Comparison of ENCODE assay signal across 10 cellular contexts in the genomic region with DNA sequence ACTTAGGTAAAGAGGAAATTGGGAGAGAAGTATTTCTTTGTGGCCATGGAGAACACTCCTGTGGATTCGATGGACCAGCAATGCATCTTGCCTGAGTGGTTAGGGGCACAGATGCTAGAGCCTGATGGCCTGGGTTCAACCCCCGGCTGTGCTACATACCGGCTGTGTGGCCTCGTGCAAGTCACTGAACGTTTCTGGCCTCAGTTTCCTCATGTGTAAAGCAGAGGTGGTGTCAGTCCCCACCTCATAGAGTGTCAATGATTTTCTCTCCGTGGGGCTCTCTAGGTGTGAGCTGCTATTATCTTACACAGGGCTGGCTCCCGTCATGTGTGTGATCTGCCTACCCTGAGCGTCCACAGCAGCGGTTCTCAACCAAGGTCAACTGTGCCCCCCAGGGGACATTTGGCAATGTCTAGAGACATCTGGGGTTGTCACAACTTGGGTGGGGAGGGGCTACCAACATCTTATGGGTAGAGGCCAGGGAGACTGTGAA. TPM values are rescaled to one million over a fixed set of nuclear protein-coding genes. Genes with fewer than 3 reads are reported as not detected.
DNase-seq lines count a peak whose midpoint lies in the region; ATAC-seq, FAIRE-seq and TF ChIP-seq lines count a peak whose summit lies in the region.
"Had no signal": no experiment of that assay in that cellular context is flagged by ENCODE, and none has a peak within 500 bp of the region (broad histone marks: within the 10 kb centered on the region; RNA-seq: fewer than 3 reads in every experiment).

No MANE protein-coding gene starts in this region.

- POLR2A ChIA-PET in HepG2 (lab: Yijun Ruan, JAX), result interaction anchor here (0.9 to 9.0 kb wide), 4 partner anchors 47 to 288 kb away, joined by 3 to 98 read pairs (median 5); partner anchors contain the start of gene CEBPB
- POLR2A ChIA-PET in naive thymus-derived CD8-positive, alpha-beta T cell (lab: Charles Lee), result interaction anchor here (1.0 kb wide), 1 partner anchor 268 kb away, joined by 5 read pairs; no protein-coding TSS in a partner anchor

- H3K4me3 ChIP-seq in GM23338 (no peak overlapping the region), adipocyte (ENCODE audit: low read length) (no peak overlapping the region), HepG2 (replicated peaks in 1 of 3; ENCODE audit: insufficient read depth in 1 of 3, low read depth in 2 of 3, low read length in 3 of 3) (peak overlapping the region; percentile 15 to 64 (median 35); a peak in 5 of 6 replicates), spleen (no peak overlapping the region)

- CTCF ChIA-PET in HepG2 (lab: Yijun Ruan, JAX; ENCODE audit: low intra/inter-chr PET ratio, low total read pairs), result interaction anchor here (0.7 to 7.3 kb wide), 6 partner anchors 60 to 272 kb away, joined by 3 to 138 read pairs (median 8); partner anchors contain the start of gene CEBPB

- BruUV-seq in HepG2 (replicated peaks; lab: Mats Ljungman, UMichigan), result no TSS peak

- no peaks in the 10 kb centered on the region for H4K20me1 ChIP-seq in GM23338 (replicated peaks; ENCODE audit: insufficient read depth)
- no peaks in the 10 kb centered on the region for H4K20me1 ChIP-seq in HepG2 (ENCODE audit: insufficient read depth, low read length)

- peaks cover 6% of the 10 kb centered on the region for H3K27me3 Mint-ChIP-seq in GM23338 (ENCODE audit: insufficient read depth, low read depth, poor library complexity)
- peaks cover 4 to 16% (median 9%) of the 10 kb centered on the region in 5 donors for H3K27me3 Mint-ChIP-seq in naive thymus-derived CD8-positive, alpha-beta T cell

- H3K79me2 ChIP-seq in GM23338 (replicated peaks; ENCODE audit: insufficient read depth) (no peaks in the 10 kb centered on the region), HepG2 (ENCODE audit: insufficient read depth, low read length) (no peaks in the 10 kb centered on the region)

- TF ChIP-seq EP300 in HepG2 (IDR thresholded peaks at IDR 0.05; ENCODE audit: low read depth in 2 of 2, low read length in 2 of 2) (no peak; a peak in 1 of 4 replicates), HepG2 (CRISPR knock-in tag; IDR thresholded peaks at IDR 0.05; ENCODE audit: borderline replicate concordance) (no peak)

- H3K4me1 Mint-ChIP-seq in GM23338, result peaks cover 13% of the 10 kb centered on the region
- peaks cover 0 to 18% (median 5%) of the 10 kb centered on the region in 4 donors for H3K4me1 Mint-ChIP-seq in naive thymus-derived CD8-positive, alpha-beta T cell
- H3K4me1 Mint-ChIP-seq: neural crest cell had no signal

- H3K4me1 ChIP-seq in GM23338 (ENCODE audit: insufficient read depth) (no peaks in the 10 kb centered on the region), adipocyte (ENCODE audit: control insufficient read depth, insufficient read depth, low read length) (peaks cover 36% of the 10 kb centered on the region), HepG2 (ENCODE audit: insufficient read depth, low read length) (peaks cover 90% of the 10 kb centered on the region), spleen (peaks cover 0 to 57% (median 25%) of the 10 kb centered on the region in 6 donors)

- peak overlapping the region; percentile 52 for H3K9ac ChIP-seq in adipocyte (ENCODE audit: low read length)
- H3K9ac ChIP-seq in HepG2 (ENCODE audit: insufficient read depth, low read depth, low read length), result peak overlapping the region; percentile 66

- TF ChIP-seq CTCF in GM23338 (conservative IDR thresholded peaks at IDR 0.05; ENCODE audit: low read depth in 2 of 2), result no peak
- TF ChIP-seq CTCF in HepG2 (CRISPR knock-in tag; IDR thresholded peaks at IDR 0.05), result no peak
- TF ChIP-seq CTCF in spleen (IDR thresholded peaks at IDR 0.05 in 8 of 11, conservative IDR thresholded peaks at IDR 0.05 in 3 of 11), result no peak

- no peaks in the 10 kb centered on the region for H3K36me3 Mint-ChIP-seq in GM23338 (ENCODE audit: low read depth)
- no peaks in the 10 kb centered on the region for H3K36me3 Mint-ChIP-seq in naive thymus-derived CD8-positive, alpha-beta T cell

- no peaks in the 10 kb centered on the region for H3K27me3 ChIP-seq in GM23338 (ENCODE audit: insufficient read depth)
- H3K27me3 ChIP-seq in adipocyte (replicated peaks; ENCODE audit: control insufficient read depth, insufficient read depth, low read length), result no peaks in the 10 kb centered on the region
- no peaks in the 10 kb centered on the region for H3K27me3 ChIP-seq in HepG2 (ENCODE audit: control insufficient read depth in 1 of 2, insufficient read depth in 2 of 2, low read length in 2 of 2)
- H3K27me3 ChIP-seq in spleen (replicated peaks in 1 of 7), result peaks cover 0 to 21% (median 0%) of the 10 kb centered on the region in 7 donors

- TF ChIP-seq POLR2A in HepG2 (IDR thresholded peaks at IDR 0.05; ENCODE audit: insufficient read depth in 1 of 2, low read depth in 2 of 2, low read length in 2 of 2) (no peak), spleen (IDR thresholded peaks at IDR 0.05) (no peak)

- no peak for FAIRE-seq in HepG2 (lab: Jason Lieb, UNC)

- H3K36me3 ChIP-seq in GM23338 (ENCODE audit: insufficient read depth) (no peaks in the 10 kb centered on the region), adipocyte (ENCODE audit: control insufficient read depth, insufficient read depth, low read length, severe bottlenecking) (no peaks in the 10 kb centered on the region), HepG2 (replicated peaks in 1 of 2; ENCODE audit: control insufficient read depth in 1 of 2, insufficient read depth in 2 of 2, low read length in 2 of 2) (no peaks in the 10 kb centered on the region), spleen (no peaks in the 10 kb centered on the region)

- in situ Hi-C loops in HepG2 (cut with HindIII; ENCODE audit: extremely low pct_ligation_motif_present, low pct_unique_long_range_greater_than_20kb), result loop anchor here (5.0 kb wide), 3 partner anchors 58 to 273 kb away; no protein-coding TSS in a partner anchor

- H3F3A ChIP-seq in GM23338 (replicated peaks; ENCODE audit: low read depth), result no peaks in the 10 kb centered on the region

- H3K4me3 Mint-ChIP-seq in GM23338, result no peak overlapping the region
- no peak overlapping the region for H3K4me3 Mint-ChIP-seq in naive thymus-derived CD8-positive, alpha-beta T cell
- H3K4me3 Mint-ChIP-seq: neural crest cell had no signal

- H3K4me2 ChIP-seq in GM23338 (no peak overlapping the region), HepG2 (ENCODE audit: low read depth, low read length) (peak overlapping the region; percentile 83)

- intact Hi-C loops in HepG2 (cut with micrococcal nuclease; ENCODE audit: unreplicated experiment) (loop anchor here (1.0 to 5.0 kb wide), 6 partner anchors 60 to 348 kb away; partner anchors contain the start of genes CEBPB and UBE2V1), spleen (cut with DNase I; ENCODE audit: low total_unique reads) (loop anchor here (2.0 kb wide), 1 partner anchor 269 kb away; the partner anchor contains the start of gene CEBPB)

- H3K27ac Mint-ChIP-seq in GM23338, result no peak overlapping the region
- no peak overlapping the region for H3K27ac Mint-ChIP-seq in naive thymus-derived CD8-positive, alpha-beta T cell

- H2AFZ ChIP-seq in GM23338, result 0 out of 2 replicates have a peak overlapping the region, but pooled peaks have one; percentile 38
- peak overlapping the region; percentile 65 for H2AFZ ChIP-seq in HepG2 (ENCODE audit: low read length)

- ATAC-seq in GM23338, result no peak
- ATAC-seq in HepG2, result peak; percentile 19
- no peak for ATAC-seq in naive thymus-derived CD8-positive, alpha-beta T cell
- no peak for ATAC-seq in GM18517 (IDR thresholded peaks at IDR 0.05; ENCODE audit: unreplicated experiment)
- ATAC-seq in GM21723 (IDR thresholded peaks at IDR 0.05; ENCODE audit: unreplicated experiment), result no peak

- TF ChIP-seq RAD21 in HepG2 (CRISPR knock-in tag; IDR thresholded peaks at IDR 0.05), result no peak

- H3K9me3 Mint-ChIP-seq in GM23338, result no peaks in the 10 kb centered on the region
- no peaks in the 10 kb centered on the region for H3K9me3 Mint-ChIP-seq in naive thymus-derived CD8-positive, alpha-beta T cell
- H3K9me3 Mint-ChIP-seq: neural crest cell had no signal

- H3K9me3 ChIP-seq in adipocyte (ENCODE audit: control insufficient read depth, low read length), result no peaks in the 10 kb centered on the region
- H3K9me3 ChIP-seq in HepG2 (ENCODE audit: low read length), result no peaks in the 10 kb centered on the region
- H3K9me3 ChIP-seq in spleen, result no peaks in the 10 kb centered on the region

- no peak for DNase-seq in GM23338 (ENCODE audit: low spot score)
- DNase-seq in adipocyte (ENCODE audit: low read depth), result no peak
- DNase-seq in HepG2 (ENCODE audit: low spot score), result no peak
- no peak for DNase-seq in spleen
- DNase-seq in naive thymus-derived CD8-positive, alpha-beta T cell, result no peak
- DNase-seq in NCI-H2107 (lab: John Stamatoyannopoulos, UW), result no peak

- 55% methylated on average over 9 of the region's 9 CpGs for WGBS in HepG2 (ENCODE audit: low lambda C conversion rate)
- whole genome bisulfite sequencing in spleen, 5 donors, result 65 to 84% (median 74%) methylated on average over 9 of the region's 9 CpGs

- no peak overlapping the region for H3K27ac ChIP-seq in GM23338 (ENCODE audit: low read depth)
- peak overlapping the region; percentile 45 for H3K27ac ChIP-seq in HepG2 (ENCODE audit: extremely low read length, insufficient read depth, low read length)
- H3K27ac ChIP-seq in spleen, result peak overlapping the region in 5 of 8 donors; percentile 16 to 71 (median 37)
- H3K27ac ChIP-seq: VCaP had no signal

- no peaks in the 10 kb centered on the region for H3K9me2 ChIP-seq in GM23338 (ENCODE audit: insufficient read depth)

RNA-seq across cellular contexts. Expression of gene PTPN1, which starts 50.0 kb away (rescaled TPM):
- total RNA-seq in GM23338 (2014; rRNA removed; shearing (Covaris generic)), result 26.2 and 26.4 TPM in 2 replicates
- polyA plus RNA-seq in GM23338 (2016; fragmentation: Nextera tagmentation; extraction: Ambion mirVana), result 16.9 and 18.9 TPM in 2 replicates
- 33.3 and 37.2 TPM in 2 replicates for total RNA-seq in HepG2 (2016; rRNA removed; fragmentation: Illumina TruSeq; extraction: Trizol)
- total RNA-seq in HepG2 (2016; cell fraction: cytosol; rRNA removed; fragmentation: Illumina TruSeq; extraction: Trizol; ENCODE audit: low read depth), result 4.1 and 4.3 TPM in 2 replicates
- total RNA-seq in HepG2 (2016; cell fraction: insoluble cytoplasmic fraction; rRNA removed; fragmentation: Illumina TruSeq; extraction: Trizol), result 31.0 and 34.8 TPM in 2 replicates
- 16.1 and 17.5 TPM in 2 replicates for total RNA-seq in HepG2 (2016; cell fraction: membrane; rRNA removed; fragmentation: Illumina TruSeq; extraction: Trizol)
- 22.9 and 26.4 TPM in 2 replicates for total RNA-seq in HepG2 (2016; cell fraction: nucleus; rRNA removed; fragmentation: Illumina TruSeq; extraction: Trizol)
- polyA plus RNA-seq in HepG2 (2011; rRNA removed), result 16.8 and 17.7 TPM in 2 replicates
- 14.7 and 18.4 TPM in 2 replicates for polyA plus RNA-seq in HepG2 (2011; cell fraction: cytosol; rRNA removed)
- 21.4 and 23.7 TPM in 2 replicates for polyA plus RNA-seq in HepG2 (2011; cell fraction: nucleus; rRNA removed)
- 20.9 and 24.3 TPM in 2 replicates for polyA plus RNA-seq in HepG2 (2012)
- polyA plus RNA-seq in HepG2 (2016; cell fraction: cytosol; fragmentation: Illumina TruSeq; extraction: Trizol; ENCODE audit: low read depth), result 2.4 and 2.5 TPM in 2 replicates
- 33.0 and 39.3 TPM in 2 replicates for polyA plus RNA-seq in HepG2 (2016; cell fraction: insoluble cytoplasmic fraction; fragmentation: Illumina TruSeq; extraction: Trizol; ENCODE audit: low read depth)
- polyA plus RNA-seq in HepG2 (2016; cell fraction: membrane; fragmentation: Illumina TruSeq; extraction: Trizol; ENCODE audit: low read depth), result 9.4 and 10.0 TPM in 2 replicates
- polyA plus RNA-seq in HepG2 (2016; cell fraction: nucleus; fragmentation: Illumina TruSeq; extraction: Trizol; ENCODE audit: insufficient read depth, low read depth), result 31.1 and 31.8 TPM in 2 replicates
- polyA minus RNA-seq in HepG2 (2011; rRNA and poly(A)+ RNA removed; ENCODE audit: low replicate concordance), result 27.4 and 30.1 TPM in 2 replicates
- polyA minus RNA-seq in HepG2 (2011; cell fraction: cytosol; rRNA and poly(A)+ RNA removed), result 12.4 and 15.0 TPM in 2 replicates
- 23.0 and 24.9 TPM in 2 replicates for polyA minus RNA-seq in HepG2 (2011; cell fraction: nucleus; rRNA and poly(A)+ RNA removed)
- 10 to 100 TPM; 60.3 to 84.9 (median 73.5) TPM for total RNA-seq in spleen
- polyA plus RNA-seq in spleen, result 10 to 100 TPM; 20.5 to 42.1 (median 25.0) TPM
- 10 to 100 TPM; 53.8 to 56.7 TPM for total RNA-seq in naive thymus-derived CD8-positive, alpha-beta T cell
- 10 to 100 TPM; 29.1 to 31.9 (median 29.4) TPM for polyA plus RNA-seq in naive thymus-derived CD8-positive, alpha-beta T cell

Comparison
In these comparisons a context has a peak if more than half of its experiments do, and no peak if none do; other contexts are left out.
1. H3K4me3 ChIP-seq: peak in HepG2 (3 of 3); none in GM23338 (single experiment), adipocyte (single experiment) and spleen (0 of 8).